In genomic region chr19:49496574-49497008, GRCh38 we compare ENCODE assay signal across 1 cellular context.
TF ChIP-seq lines count a peak whose summit lies in the region.

No MANE protein-coding gene starts in this region.

TF ChIP-seq in IMR-90, 13 proteins besides CTCF, POLR2A, EP300 and RAD21:
- TF ChIP-seq MAZ (IDR thresholded peaks at IDR 0.05; ENCODE audit: borderline replicate concordance, low read depth, low read length) (no peak), USF2 (IDR thresholded peaks at IDR 0.05; ENCODE audit: low read depth, low read length) (no peak), MAFK (IDR thresholded peaks at IDR 0.05; ENCODE audit: low read depth, low read length) (no peak), CHD1 (IDR thresholded peaks at IDR 0.05; ENCODE audit: low read depth, low read length) (0 out of 2 replicates have a peak, but pooled peaks have one; percentile 63), SMC3 (IDR thresholded peaks at IDR 0.05; ENCODE audit: low read depth, low read length) (no peak), CEBPB (IDR thresholded peaks at IDR 0.05; ENCODE audit: low read depth, low read length) (no peak), BHLHE40 (IDR thresholded peaks at IDR 0.05; ENCODE audit: low read depth, low read length) (no peak), RCOR1 (IDR thresholded peaks at IDR 0.05; ENCODE audit: insufficient replicate concordance, low read length) (no peak), ELK1 (IDR thresholded peaks at IDR 0.05; ENCODE audit: borderline replicate concordance, low read depth, low read length) (no peak)
